Comparison of ENCODE assay signal across 13 cellular contexts in the genomic region with DNA sequence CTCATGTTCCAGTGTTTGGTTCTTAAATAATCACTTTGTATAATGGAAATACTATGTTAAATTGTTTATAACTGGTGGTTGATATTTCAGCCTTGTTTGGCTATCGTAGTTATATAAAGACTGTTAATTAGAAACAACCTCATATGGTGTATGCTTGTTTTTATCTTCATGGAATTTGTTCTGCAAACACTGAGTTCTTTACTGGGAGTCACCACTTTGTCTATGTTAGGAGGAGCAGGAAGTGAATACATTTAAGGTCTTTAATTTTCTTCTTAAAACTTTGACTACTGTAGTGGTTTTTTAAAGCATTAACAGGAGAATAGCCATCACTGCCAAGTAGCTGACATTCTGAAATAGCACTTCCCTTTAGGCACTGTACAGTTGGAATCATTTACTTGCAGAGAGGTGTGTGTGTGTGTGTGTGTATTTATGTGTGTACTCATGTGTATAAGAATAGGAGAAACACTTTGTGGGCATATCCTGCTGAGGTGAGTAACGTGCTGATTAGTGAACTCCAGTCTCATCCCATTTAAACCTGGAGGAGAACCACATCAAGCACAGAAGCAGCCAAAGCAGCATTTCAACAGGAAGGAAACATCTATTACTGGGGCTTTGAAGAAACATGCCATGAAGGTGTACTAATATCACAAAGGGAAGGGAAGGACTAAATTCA. TPM values are rescaled to one million over a fixed set of nuclear protein-coding genes. Genes with fewer than 3 reads are reported as not detected.
DNase-seq lines count a peak whose midpoint lies in the region; ATAC-seq, FAIRE-seq and TF ChIP-seq lines count a peak whose summit lies in the region.
"Had no signal": no experiment of that assay in that cellular context is flagged by ENCODE, and none has a peak within 500 bp of the region (broad histone marks: within the 10 kb centered on the region; RNA-seq: fewer than 3 reads in every experiment).

No MANE protein-coding gene starts in this region.

- peak overlapping the region; percentile 61; the same call in 1 of the 3 replicates for H2BK15ac ChIP-seq in IMR-90 (ENCODE audit: low read depth, low read length)

- no peak overlapping the region for H2AK5ac ChIP-seq in IMR-90 (ENCODE audit: low read depth, low read length)

- in situ Hi-C loops in IMR-90 (cut with MboI; ENCODE audit: low sequenced_read_pairs) (no loop called here), HAP-1 (cut with MboI; ENCODE audit: low sequenced_read_pairs) (no loop called here)

- no peak overlapping the region for H2BK120ac ChIP-seq in IMR-90 (ENCODE audit: low read depth, low read length)

- TF ChIP-seq RAD21 in IMR-90 (IDR thresholded peaks at IDR 0.05; ENCODE audit: low read length) = no peak

- H2AK9ac ChIP-seq in IMR-90 (replicated peaks; ENCODE audit: low read depth, low read length, poor library complexity) = no peak overlapping the region

- H2AFZ ChIP-seq in IMR-90 (replicated peaks; ENCODE audit: low read length, poor library complexity) (no peak overlapping the region), endothelial cell of umbilical vein (ENCODE audit: low read depth, low read length) (no peak overlapping the region)

- H3K9me3 ChIP-seq in IMR-90 (ENCODE audit: control insufficient read depth, insufficient read depth, low read length) = no peaks in the 10 kb centered on the region
- no peaks in the 10 kb centered on the region for H3K9me3 ChIP-seq in endothelial cell of umbilical vein (replicated peaks; ENCODE audit: control insufficient read depth, insufficient read depth, low read length)
- H3K9me3 ChIP-seq in HAP-1 = no peaks in the 10 kb centered on the region
- no peaks in the 10 kb centered on the region for H3K9me3 ChIP-seq in WERI-Rb-1 (ENCODE audit: severe bottlenecking)
- H3K9me3 ChIP-seq: BLaER1 treated with 17β-estradiol and CSF1 and Interleukin-3, amounts not matched to agents 10 nM and 100 nM had no signal

- peak overlapping the region; percentile 83; the same call in 1 of the 2 replicates for H3K18ac ChIP-seq in IMR-90 (ENCODE audit: low read depth, low read length)

- intact Hi-C loops in IMR-90 (cut with micrococcal nuclease) = no loop called here
- intact Hi-C loops in endothelial cell of umbilical vein (cut with micrococcal nuclease) = no loop called here
- intact Hi-C loops in Calu3 (cut with micrococcal nuclease; ENCODE audit: unreplicated experiment) = no loop called here

- ATAC-seq in IMR-90 (ENCODE audit: low read depth) (peak; percentile 72), memory B cell (ENCODE audit: low read depth) (no peak), GM21717 (IDR thresholded peaks at IDR 0.05; ENCODE audit: unreplicated experiment) (no peak)

- H4K20me1 ChIP-seq in IMR-90 (ENCODE audit: insufficient read depth, low read length) (peaks cover 15% of the 10 kb centered on the region; the same call in 1 of the 2 replicates), endothelial cell of umbilical vein (replicated peaks; ENCODE audit: control insufficient read depth, extremely low read depth, insufficient read depth, low read length) (no peaks in the 10 kb centered on the region)

- H3K9ac ChIP-seq in IMR-90 (ENCODE audit: low read depth, low read length) (no peak overlapping the region), endothelial cell of umbilical vein (replicated peaks; ENCODE audit: extremely low read depth, insufficient read depth, low read length) (no peak overlapping the region)
- H3K9ac ChIP-seq: BLaER1 treated with 17β-estradiol and CSF1 and Interleukin-3, amounts not matched to agents 10 nM and 100 nM had no signal

- H3K36me3 ChIP-seq in IMR-90 (ENCODE audit: control insufficient read depth, insufficient read depth, low read length) (no peaks in the 10 kb centered on the region), endothelial cell of umbilical vein (ENCODE audit: control insufficient read depth in 2 of 2, extremely low read depth in 1 of 2, insufficient read depth in 2 of 2, low read length in 2 of 2) (no peaks in the 10 kb centered on the region), HAP-1 (replicated peaks) (no peaks in the 10 kb centered on the region), WERI-Rb-1 (no peaks in the 10 kb centered on the region)

- 0 out of 2 replicates have a peak overlapping the region, but pooled peaks have one; percentile 39 for H2BK20ac ChIP-seq in IMR-90 (ENCODE audit: low read depth, low read length)

- H4K8ac ChIP-seq in IMR-90 (ENCODE audit: low read depth in 2 of 2, low read length in 2 of 2) = no peak overlapping the region; a peak in 1 of 4 replicates

- H3K27me3 ChIP-seq in IMR-90 (ENCODE audit: control insufficient read depth, insufficient read depth, low read length) (no peaks in the 10 kb centered on the region), endothelial cell of umbilical vein (ENCODE audit: control insufficient read depth in 2 of 2, insufficient read depth in 2 of 2, low read length in 2 of 2) (no peaks in the 10 kb centered on the region), HAP-1 (ENCODE audit: low read depth) (no peaks in the 10 kb centered on the region), WERI-Rb-1 (ENCODE audit: insufficient read depth, low read depth, severe bottlenecking) (no peaks in the 10 kb centered on the region)
- H3K27me3 ChIP-seq: BLaER1 treated with 17β-estradiol and CSF1 and Interleukin-3, amounts not matched to agents 10 nM and 100 nM; dorsolateral prefrontal cortex had no signal

- TF ChIP-seq CTCF in D721Med (IDR thresholded peaks at IDR 0.05; ENCODE audit: insufficient read depth, missing control alignments) (no peak), IMR-90 (conservative IDR thresholded peaks at IDR 0.05; ENCODE audit: low read depth, low read length) (no peak), endothelial cell of umbilical vein (IDR thresholded peaks at IDR 0.05; ENCODE audit: extremely low read depth in 1 of 2, insufficient read depth in 1 of 2, low read depth in 1 of 2, low read length in 2 of 2) (no peak), Calu3 (IDR thresholded peaks at IDR 0.05; ENCODE audit: unreplicated experiment) (no peak), WERI-Rb-1 (IDR thresholded peaks at IDR 0.05; ENCODE audit: low read depth, low read length) (no peak)

- no peak overlapping the region for H3K4me3 Mint-ChIP-seq in memory B cell
- no peak overlapping the region for H3K4me3 Mint-ChIP-seq in Calu3 (ENCODE audit: low read depth, unreplicated experiment)
- H3K4me3 Mint-ChIP-seq: activated T-cell treated with anti-CD3 and anti-CD28 coated beads, Interleukin-2, amount 50 U/mL, for 24 hours had no signal

- H3K4ac ChIP-seq in IMR-90 (ENCODE audit: low read depth, low read length) = 0 out of 2 replicates have a peak overlapping the region, but pooled peaks have one; percentile 48

- peak overlapping the region; percentile 25 for H3K27ac Mint-ChIP-seq in memory B cell
- no peak overlapping the region for H3K27ac Mint-ChIP-seq in Calu3 (ENCODE audit: unreplicated experiment)
- H3K27ac Mint-ChIP-seq: activated T-cell treated with anti-CD3 and anti-CD28 coated beads, Interleukin-2, amount 50 U/mL, for 24 hours had no signal

- 0 out of 2 replicates have a peak overlapping the region, but pooled peaks have one; percentile 34 for H3K14ac ChIP-seq in IMR-90 (replicated peaks; ENCODE audit: low read depth, low read length)

- H3K27me3 Mint-ChIP-seq in memory B cell (no peaks in the 10 kb centered on the region), Calu3 (ENCODE audit: unreplicated experiment) (no peaks in the 10 kb centered on the region)
- H3K27me3 Mint-ChIP-seq: activated T-cell treated with anti-CD3 and anti-CD28 coated beads, Interleukin-2, amount 50 U/mL, for 24 hours had no signal

- dilution Hi-C loops in IMR-90 (cut with HindIII; ENCODE audit: low sequenced_read_pairs, unreplicated experiment) (no loop called here), endothelial cell of umbilical vein (cut with MboI; ENCODE audit: extremely low pct_ligation_motif_present, low sequenced_read_pairs) (no loop called here)

- H3K4me1 Mint-ChIP-seq in memory B cell (peaks cover 28% of the 10 kb centered on the region), Calu3 (ENCODE audit: low read depth, unreplicated experiment) (peaks cover 8% of the 10 kb centered on the region)

- FAIRE-seq in D721Med (lab: Jason Lieb, UNC) = peak; percentile 25
- peak; percentile 53 for FAIRE-seq in endothelial cell of umbilical vein (lab: Jason Lieb, UNC)

- H3K36me3 Mint-ChIP-seq in memory B cell = peaks cover 6% of the 10 kb centered on the region
- H3K36me3 Mint-ChIP-seq in Calu3 (ENCODE audit: insufficient read depth, unreplicated experiment) = no peaks in the 10 kb centered on the region

- H3K79me1 ChIP-seq in IMR-90 (ENCODE audit: low read depth in 1 of 2, low read length in 2 of 2) = peaks cover 27 to 38% of the 10 kb centered on the region in 2 experiments

- no peak for TF ChIP-seq POLR2A in IMR-90 (IDR thresholded peaks at IDR 0.05; ENCODE audit: low read depth, low read length)
- no peak for TF ChIP-seq POLR2A in endothelial cell of umbilical vein (IDR thresholded peaks at IDR 0.05; ENCODE audit: low read depth, low read length)

- CTCF ChIA-PET in IMR-90 (lab: Yijun Ruan, JAX) = interaction anchor here (0.6 kb wide), 1 partner anchor 44 kb away, joined by 3 read pairs; no protein-coding TSS in a partner anchor
- CTCF ChIA-PET in endothelial cell of umbilical vein (lab: Charles Lee) = interaction anchor here (0.9 kb wide), 2 partner anchors 10 to 11 kb away, joined by 3 read pairs; no protein-coding TSS in a partner anchor
- CTCF ChIA-PET in Calu3 (lab: Charles Lee) = no interaction called here

- peaks cover 8% of the 10 kb centered on the region; the same call in 1 of the 2 replicates for H3K4me1 ChIP-seq in IMR-90 (ENCODE audit: control insufficient read depth, insufficient read depth, low read length)
- peaks cover 15% of the 10 kb centered on the region for H3K4me1 ChIP-seq in endothelial cell of umbilical vein (ENCODE audit: control insufficient read depth, extremely low read depth, insufficient read depth, low read length)
- H3K4me1 ChIP-seq in HAP-1 = peaks cover 20% of the 10 kb centered on the region

- DNase-seq in D721Med (ENCODE audit: insufficient read length, low spot score) = no peak
- peak; percentile 35 for DNase-seq in IMR-90
- DNase-seq in endothelial cell of umbilical vein (ENCODE audit: low read depth, low spot score) = no peak
- DNase-seq in memory B cell (ENCODE audit: low spot score in 2 of 2) = no peak
- no peak for DNase-seq in HAP-1 (ENCODE audit: low spot score in 2 of 2)
- DNase-seq in Calu3 = no peak
- no peak for DNase-seq in WERI-Rb-1
- DNase-seq: activated T-cell treated with anti-CD3 and anti-CD28 coated beads, Interleukin-2, amount 50 U/mL, for 24 hours; amniotic stem cell; dorsolateral prefrontal cortex; GOT3 had no signal

- no peak overlapping the region for H3K56ac ChIP-seq in IMR-90 (ENCODE audit: extremely low read depth, insufficient read depth, low read length)

- BruUV-seq in IMR-90 (replicated peaks; lab: Mats Ljungman, UMichigan) (no TSS peak), endothelial cell of umbilical vein (replicated peaks; lab: Mats Ljungman, UMichigan) (no TSS peak), Calu3 (replicated peaks; lab: Mats Ljungman, UMichigan) (no TSS peak)

- no CpG with 5 or more reads among the region's 2 CpGs for WGBS in IMR-90 (ENCODE audit: extremely low coverage in 2 of 2, insufficient read length in 1 of 2), 2 experiments

- peak overlapping the region; percentile 54 for H2BK5ac ChIP-seq in IMR-90 (ENCODE audit: low read depth, low read length, poor library complexity, severe bottlenecking)

- H3K79me2 ChIP-seq in endothelial cell of umbilical vein (ENCODE audit: control insufficient read depth, insufficient read depth, low read length) = peaks cover 1% of the 10 kb centered on the region

- H3K9me3 Mint-ChIP-seq in memory B cell (no peaks in the 10 kb centered on the region), Calu3 (ENCODE audit: low read depth, unreplicated experiment) (no peaks in the 10 kb centered on the region)
- H3K9me3 Mint-ChIP-seq: activated T-cell treated with anti-CD3 and anti-CD28 coated beads, Interleukin-2, amount 50 U/mL, for 24 hours had no signal

- H4K5ac ChIP-seq in IMR-90 (ENCODE audit: low read depth, low read length) = no peak overlapping the region; the same call in 1 of the 2 replicates

- H3K27ac ChIP-seq in IMR-90 (ENCODE audit: insufficient read depth, low read length) (no peak overlapping the region), endothelial cell of umbilical vein (ENCODE audit: insufficient read depth, low read depth, low read length) (no peak overlapping the region), WERI-Rb-1 (no peak overlapping the region)
- H3K27ac ChIP-seq: BLaER1 treated with 17β-estradiol and CSF1 and Interleukin-3, amounts not matched to agents 10 nM and 100 nM; dorsolateral prefrontal cortex had no signal

- H3K4me3 ChIP-seq in IMR-90 (ENCODE audit: insufficient read depth, low read depth, low read length) (no peak overlapping the region), endothelial cell of umbilical vein (replicated peaks in 1 of 3; ENCODE audit: insufficient read depth in 1 of 3, low read depth in 1 of 3, low read length in 3 of 3) (no peak overlapping the region), HAP-1 (no peak overlapping the region), WERI-Rb-1 (ENCODE audit: low read depth, low read length) (no peak overlapping the region)
- H3K4me3 ChIP-seq: BLaER1 treated with 17β-estradiol and CSF1 and Interleukin-3, amounts not matched to agents 10 nM and 100 nM; dorsolateral prefrontal cortex had no signal

- H4K91ac ChIP-seq in IMR-90 (ENCODE audit: insufficient read depth, low read depth, low read length) = peak overlapping the region; percentile 50

- peak overlapping the region; percentile 29; the same call in 1 of the 2 replicates for H3K23ac ChIP-seq in IMR-90 (ENCODE audit: low read depth, low read length)

- no peak overlapping the region for H3K4me2 ChIP-seq in IMR-90 (ENCODE audit: low read depth, low read length)
- no peak overlapping the region for H3K4me2 ChIP-seq in endothelial cell of umbilical vein (ENCODE audit: insufficient read depth, low read length)

- POLR2A ChIA-PET in IMR-90 (lab: Charles Lee; ENCODE audit: unreplicated experiment) (no interaction called here), endothelial cell of umbilical vein (lab: Charles Lee) (interaction anchor here (0.5 kb wide), 1 partner anchor 115 kb away, joined by 3 read pairs; no protein-coding TSS in a partner anchor)

- H3K9me1 ChIP-seq in IMR-90 (ENCODE audit: insufficient read depth, low read length) = peaks cover 12% of the 10 kb centered on the region
- no peaks in the 10 kb centered on the region for H3K9me1 ChIP-seq in endothelial cell of umbilical vein (replicated peaks; ENCODE audit: control insufficient read depth, extremely low read depth, insufficient read depth, low read length)

RNA-seq across cellular contexts. Expression of a gene that starts 37.8 kb away (rescaled TPM):
- total RNA-seq in IMR-90 (2012; rRNA removed) = 22.8 and 25.3 TPM in 2 replicates
- polyA plus RNA-seq in IMR-90 (2012; rRNA removed) = 5.3 and 5.6 TPM in 2 replicates
- 1.2 and 1.3 TPM in 2 replicates for polyA plus RNA-seq in IMR-90 (2012; cell fraction: cytosol; rRNA removed)
- polyA plus RNA-seq in IMR-90 (2012; cell fraction: nucleus; rRNA removed; ENCODE audit: low replicate concordance) = 3.3 and 18.9 TPM in 2 replicates
- 17.5 and 19.8 TPM in 2 replicates for total RNA-seq in endothelial cell of umbilical vein
- polyA plus RNA-seq in endothelial cell of umbilical vein = 4.7 and 4.8 TPM in 2 replicates
- 5.1 and 5.3 TPM in 2 replicates for polyA plus RNA-seq in endothelial cell of umbilical vein (2011; cell fraction: cytosol; rRNA removed)
- 24.8 and 26.3 TPM in 2 replicates for polyA plus RNA-seq in endothelial cell of umbilical vein (2011; cell fraction: nucleus; rRNA removed)
- 5.3 and 7.7 TPM in 2 replicates for polyA plus RNA-seq in endothelial cell of umbilical vein (2012)
- polyA minus RNA-seq in endothelial cell of umbilical vein = 28.4 and 40.4 TPM in 2 replicates
- polyA minus RNA-seq in endothelial cell of umbilical vein (2011; cell fraction: cytosol; rRNA and poly(A)+ RNA removed) = 7.4 TPM
- 96.0 and 115 TPM in 2 replicates for polyA minus RNA-seq in endothelial cell of umbilical vein (2011; cell fraction: nucleus; rRNA and poly(A)+ RNA removed)
- total RNA-seq in Calu3 (2022) = 19.2 and 20.4 TPM in 2 replicates
